30 cellular contexts compared by ENCODE assay signal in the genomic region with DNA sequence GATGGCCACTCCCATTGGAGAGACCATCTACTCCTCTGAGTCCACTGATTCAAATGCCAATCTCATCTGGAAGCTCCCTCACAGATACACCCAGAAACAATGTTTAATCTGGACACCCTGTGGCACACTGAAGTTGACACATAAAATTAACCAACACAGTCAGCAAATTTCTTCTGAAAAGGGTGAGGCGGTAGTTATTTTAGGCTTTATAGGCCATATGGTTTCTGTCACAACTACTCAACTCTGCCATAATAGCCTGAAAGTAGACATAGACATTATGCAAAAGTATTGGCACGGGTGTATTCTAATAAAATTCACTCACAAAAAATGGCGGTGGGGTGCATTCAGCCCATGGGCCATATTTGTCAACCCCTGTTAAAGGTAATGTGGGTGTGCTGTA.
"Had no signal": no experiment of that assay in that cellular context is flagged by ENCODE, and none has a peak within 500 bp of the region (broad histone marks: within the 10 kb centered on the region; RNA-seq: fewer than 3 reads in every experiment).

No MANE protein-coding gene starts in this region.

- H3K36me3 ChIP-seq: SJCRH30 had no signal

- H3K4me1 ChIP-seq: SJCRH30 had no signal

- H3K9ac ChIP-seq: KMS-11, SK-N-SH had no signal

- H3K27me3 ChIP-seq: SJCRH30 had no signal

- ATAC-seq: Panc1, Right ventricle myocardium inferior had no signal

- H3K4me2 ChIP-seq: KMS-11, PC-9, SK-N-SH had no signal

- DNase-seq: Karpas-422, NCI-H1048, NCI-H1092 treated with DMSO at 0.1 percent for 48 hours, NCI-H1105 treated with DMSO at 0.1 percent for 48 hours, NCI-H1417, NCI-H1436, NCI-H1694, NCI-H187, NCI-H1930, NCI-H2029 treated with DMSO at 0.1 percent for 48 hours, NCI-H2081 treated with DMSO at 0.1 percent for 48 hours, NCI-H2107, NCI-H2171, NCI-H226, NCI-H446 treated with DMSO at 0.1 percent for 48 hours, NCI-H510A, NCI-H526, NCI-H748 treated with DMSO at 0.1 percent for 48 hours, PC-9, SHP77, SIG-M5, SJCRH30, SK-N-SH, SW 1271, T-helper 1 cell had no signal

- H3K27ac ChIP-seq: KMS-11, PC-9, RWPE1, SJCRH30 had no signal

- H3K4me3 ChIP-seq: PC-9, SJCRH30 had no signal

- H3K9me3 ChIP-seq: SJCRH30, SK-N-SH had no signal

- H2AFZ ChIP-seq: PC-9 had no signal

- FAIRE-seq: RCC 7860 had no signal
